Comparison of ENCODE assay signal across 20 cellular contexts in the genomic region with DNA sequence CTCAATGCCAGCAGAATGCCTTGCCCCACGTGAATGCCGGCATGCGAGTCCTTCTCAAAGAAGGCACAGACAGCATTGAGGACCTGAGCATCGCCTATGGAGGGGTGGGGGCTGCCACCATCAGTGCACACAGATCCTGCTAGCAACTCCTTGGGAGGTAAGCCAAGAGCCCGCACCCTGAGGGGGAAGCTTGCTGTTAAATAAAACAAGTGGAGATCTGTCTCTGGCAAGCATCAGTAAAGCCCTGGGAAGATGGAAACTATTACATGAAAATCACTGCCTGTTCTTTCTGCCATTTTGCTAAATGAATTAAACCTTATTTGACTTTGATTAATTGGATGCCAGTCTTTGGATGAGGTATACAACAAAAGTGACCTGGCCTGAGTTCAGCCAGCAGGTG.
A peak's percentile ranks its signal among the peaks of the same experiment; 100 is the strongest.
DNase-seq lines count a peak whose midpoint lies in the region; ATAC-seq and TF ChIP-seq lines count a peak whose summit lies in the region.
"Had no signal": no experiment of that assay in that cellular context is flagged by ENCODE, and none has a peak within 500 bp of the region (broad histone marks: within the 10 kb centered on the region; RNA-seq: fewer than 3 reads in every experiment).

No MANE protein-coding gene starts in this region.

- H3K79me1 ChIP-seq in IMR-90 (ENCODE audit: low read depth in 1 of 2, low read length in 2 of 2) = no peaks in the 10 kb centered on the region; a peak in 1 of 4 replicates

- POLR2A ChIA-PET in IMR-90 (lab: Charles Lee; ENCODE audit: unreplicated experiment) = no interaction called here

- no peak overlapping the region for H3K4me2 ChIP-seq in IMR-90 (ENCODE audit: low read depth, low read length)
- H3K4me2 ChIP-seq: A549, BLaER1 had no signal

- H3K9me1 ChIP-seq in IMR-90 (ENCODE audit: insufficient read depth, low read length) = peaks cover 17% of the 10 kb centered on the region

- H3K56ac ChIP-seq in IMR-90 (ENCODE audit: extremely low read depth, insufficient read depth, low read length) = no peak overlapping the region

- no peaks in the 10 kb centered on the region for H3K36me3 ChIP-seq in BE2C
- no peaks in the 10 kb centered on the region for H3K36me3 ChIP-seq in IMR-90 (ENCODE audit: control insufficient read depth, insufficient read depth, low read length)

- H3K27ac ChIP-seq in IMR-90 (ENCODE audit: insufficient read depth, low read length) = no peak overlapping the region
- H3K27ac ChIP-seq: 22Rv1, BLaER1 had no signal

- H4K5ac ChIP-seq in IMR-90 (ENCODE audit: low read depth, low read length) = no peak overlapping the region

- H3K9ac ChIP-seq in IMR-90 (ENCODE audit: low read depth, low read length) = no peak overlapping the region
- H3K9ac ChIP-seq: BLaER1 had no signal

- H3K14ac ChIP-seq in IMR-90 (replicated peaks; ENCODE audit: low read depth, low read length) = no peak overlapping the region

- H3K18ac ChIP-seq in IMR-90 (ENCODE audit: low read depth, low read length) = no peak overlapping the region

- dilution Hi-C loops in IMR-90 (cut with HindIII; ENCODE audit: low sequenced_read_pairs, unreplicated experiment) = no loop called here

- no peak overlapping the region for H3K23ac ChIP-seq in IMR-90 (ENCODE audit: low read depth, low read length)

- no peak for TF ChIP-seq RAD21 in IMR-90 (IDR thresholded peaks at IDR 0.05; ENCODE audit: low read length)

- no peak overlapping the region for H4K91ac ChIP-seq in IMR-90 (ENCODE audit: insufficient read depth, low read depth, low read length)

- BruUV-seq in IMR-90 (replicated peaks; lab: Mats Ljungman, UMichigan) = no TSS peak

- intact Hi-C loops in IMR-90 (cut with micrococcal nuclease) = no loop called here

- peak overlapping the region; percentile 24 for H2AFZ ChIP-seq in IMR-90 (replicated peaks; ENCODE audit: low read length, poor library complexity)

- CTCF ChIA-PET in IMR-90 (lab: Yijun Ruan, JAX) = no interaction called here

- H2AK9ac ChIP-seq in IMR-90 (replicated peaks; ENCODE audit: low read depth, low read length, poor library complexity) = no peak overlapping the region

- TF ChIP-seq CTCF in BE2C (IDR thresholded peaks at IDR 0.05; ENCODE audit: low read depth, low read length) = no peak
- TF ChIP-seq CTCF in IMR-90 (conservative IDR thresholded peaks at IDR 0.05; ENCODE audit: low read depth, low read length) = no peak
- no peak for TF ChIP-seq CTCF in fibroblast of the aortic adventitia (IDR thresholded peaks at IDR 0.05; ENCODE audit: insufficient read depth, low read length)

- no peak overlapping the region for H2BK5ac ChIP-seq in IMR-90 (ENCODE audit: low read depth, low read length, poor library complexity, severe bottlenecking)

- H3K4me1 ChIP-seq in BE2C (no peaks in the 10 kb centered on the region; the same call in 1 of the 2 replicates), IMR-90 (ENCODE audit: control insufficient read depth, insufficient read depth, low read length) (peaks cover 23% of the 10 kb centered on the region)

- TF ChIP-seq POLR2A in IMR-90 (IDR thresholded peaks at IDR 0.05; ENCODE audit: low read depth, low read length) = no peak

- no peak overlapping the region for H4K8ac ChIP-seq in IMR-90 (ENCODE audit: low read depth in 2 of 2, low read length in 2 of 2)

- WGBS in IMR-90 (ENCODE audit: extremely low coverage in 2 of 2, insufficient read length in 1 of 2), 2 experiments = 60% methylated on average over 1 of the region's 5 CpGs; no CpG with 5 or more reads in 1 of the 2 experiments

- H2BK15ac ChIP-seq in IMR-90 (ENCODE audit: low read depth, low read length) = no peak overlapping the region

- H3K4me3 ChIP-seq in BE2C (ENCODE audit: low read depth, low read length) (no peak overlapping the region), IMR-90 (ENCODE audit: insufficient read depth, low read depth, low read length) (no peak overlapping the region), fibroblast of the aortic adventitia (ENCODE audit: low read depth, low read length) (no peak overlapping the region)
- H3K4me3 ChIP-seq: A549, BLaER1 had no signal

- no peak overlapping the region for H2BK20ac ChIP-seq in IMR-90 (ENCODE audit: low read depth, low read length)

- no peak overlapping the region for H2BK120ac ChIP-seq in IMR-90 (ENCODE audit: low read depth, low read length)

- no peak overlapping the region for H2AK5ac ChIP-seq in IMR-90 (ENCODE audit: low read depth, low read length)

- no peaks in the 10 kb centered on the region for H3K27me3 ChIP-seq in BE2C
- no peaks in the 10 kb centered on the region for H3K27me3 ChIP-seq in IMR-90 (ENCODE audit: control insufficient read depth, insufficient read depth, low read length)
- H3K27me3 ChIP-seq: BLaER1 had no signal

- H3K9me3 ChIP-seq in BE2C = no peaks in the 10 kb centered on the region
- no peaks in the 10 kb centered on the region for H3K9me3 ChIP-seq in IMR-90 (ENCODE audit: control insufficient read depth, insufficient read depth, low read length)
- H3K9me3 ChIP-seq: A549, BLaER1 had no signal

- H3K4ac ChIP-seq in IMR-90 (ENCODE audit: low read depth, low read length) = no peak overlapping the region

- H4K20me1 ChIP-seq in IMR-90 (ENCODE audit: insufficient read depth, low read length) = no peaks in the 10 kb centered on the region
- H4K20me1 ChIP-seq: BLaER1 had no signal

- no peak for ATAC-seq in IMR-90 (ENCODE audit: low read depth)
- no peak for ATAC-seq in HG03108 (IDR thresholded peaks at IDR 0.05; ENCODE audit: unreplicated experiment)
- ATAC-seq: A549, HCT116 had no signal

- in situ Hi-C loops in IMR-90 (cut with MboI; ENCODE audit: low sequenced_read_pairs) = no loop called here

- DNase-seq in NCI-H82 (lab: John Stamatoyannopoulos, UW) = peak; percentile 21
- DNase-seq in NCI-H82 treated with DMSO at 0.1 percent for 48 hours (lab: John Stamatoyannopoulos, UW; ENCODE audit: unreplicated experiment) = no peak
- DNase-seq in BE2C = peak; percentile 31
- no peak for DNase-seq in IMR-90
- peak; percentile 36 for DNase-seq in fibroblast of the aortic adventitia (ENCODE audit: low read depth)
- DNase-seq in hippocampal formation (lab: John Stamatoyannopoulos, UW) = no peak
- DNase-seq in activated CD4-positive, alpha-beta T cell treated with anti-CD3 and anti-CD28 coated beads, Interleukin-2, amount 50 U/mL, for 1 hour = no peak
- DNase-seq: AML-193; Calu3; CD4-positive, alpha-beta memory T cell; DMS53; DND-41; EL; GOT3; H7 had no signal

TF ChIP-seq in IMR-90, 13 proteins besides CTCF, POLR2A, EP300 and RAD21:
- TF ChIP-seq BHLHE40 (IDR thresholded peaks at IDR 0.05; ENCODE audit: low read depth, low read length) (no peak), MAZ (IDR thresholded peaks at IDR 0.05; ENCODE audit: borderline replicate concordance, low read depth, low read length) (no peak), SMC3 (IDR thresholded peaks at IDR 0.05; ENCODE audit: low read depth, low read length) (no peak), RFX5 (IDR thresholded peaks at IDR 0.05; ENCODE audit: low read depth, low read length) (no peak), RCOR1 (IDR thresholded peaks at IDR 0.05; ENCODE audit: insufficient replicate concordance, low read length) (no peak)
- TF ChIP-seq, protein P1, sequence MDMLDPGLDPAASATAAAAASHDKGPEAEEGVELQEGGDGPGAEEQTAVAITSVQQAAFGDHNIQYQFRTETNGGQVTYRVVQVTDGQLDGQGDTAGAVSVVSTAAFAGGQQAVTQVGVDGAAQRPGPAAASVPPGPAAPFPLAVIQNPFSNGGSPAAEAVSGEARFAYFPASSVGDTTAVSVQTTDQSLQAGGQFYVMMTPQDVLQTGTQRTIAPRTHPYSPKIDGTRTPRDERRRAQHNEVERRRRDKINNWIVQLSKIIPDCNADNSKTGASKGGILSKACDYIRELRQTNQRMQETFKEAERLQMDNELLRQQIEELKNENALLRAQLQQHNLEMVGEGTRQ (IDR thresholded peaks at IDR 0.05; ENCODE audit: low read depth, low read length) = no peak

Comparison
In these comparisons a context has a peak if more than half of its experiments do, and no peak if none do; other contexts are left out.
1. DNase-seq: peak in NCI-H82 (single experiment), BE2C (single experiment) and fibroblast of the aortic adventitia (single experiment); none in NCI-H82 treated with DMSO at 0.1 percent for 48 hours (single experiment), IMR-90 (single experiment), hippocampal formation (0 of 2) and activated CD4-positive, alpha-beta T cell treated with anti-CD3 and anti-CD28 coated beads, Interleukin-2, amount 50 U/mL, for 1 hour (single experiment).